14 cellular contexts compared by ENCODE assay signal in the genomic region with DNA sequence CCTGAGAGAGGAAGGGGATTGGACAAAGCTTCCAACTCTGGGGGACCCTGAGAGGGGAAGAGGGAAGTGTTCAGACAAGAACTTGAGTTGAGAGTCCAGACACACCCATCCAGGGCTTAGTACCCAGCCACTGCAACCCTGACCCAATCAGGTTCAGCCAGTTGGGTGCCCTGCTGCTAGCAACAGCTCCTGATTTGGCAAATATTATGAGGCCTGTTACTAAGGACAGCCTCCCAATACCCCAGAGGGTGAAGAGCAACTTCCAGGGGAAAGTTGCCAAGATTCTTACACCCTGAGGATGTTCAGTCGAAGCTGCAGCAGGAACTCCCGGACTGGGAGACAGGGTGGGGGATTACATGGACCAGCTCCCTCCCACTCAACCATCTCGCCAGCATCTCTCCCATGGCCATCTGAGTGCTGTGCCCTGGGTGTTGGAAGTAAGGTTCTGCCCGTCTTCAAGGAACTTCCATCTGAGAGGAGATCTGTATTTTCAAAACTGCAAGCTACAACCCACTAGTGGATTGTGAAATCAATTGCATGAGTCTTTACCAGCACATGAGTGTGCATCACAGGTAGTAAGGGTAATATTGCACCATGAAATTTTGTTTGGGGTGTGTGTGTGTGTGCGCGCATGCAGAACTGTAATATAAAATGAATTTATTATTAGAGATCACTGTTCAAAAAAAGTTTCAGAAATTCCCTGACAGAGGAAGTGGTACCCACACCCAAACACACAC. TPM values are rescaled to one million over a fixed set of nuclear protein-coding genes. Genes with fewer than 3 reads are reported as not detected.
DNase-seq lines count a peak whose midpoint lies in the region; ATAC-seq and TF ChIP-seq lines count a peak whose summit lies in the region.
"Had no signal": no experiment of that assay in that cellular context is flagged by ENCODE, and none has a peak within 500 bp of the region (broad histone marks: within the 10 kb centered on the region; RNA-seq: fewer than 3 reads in every experiment).

No MANE protein-coding gene starts in this region.

- no peaks in the 10 kb centered on the region for H3K9me3 Mint-ChIP-seq in activated T-cell treated with anti-CD3 and anti-CD28 coated beads, Interleukin-2, amount 50 U/mL, for 4 hours
- H3K9me3 Mint-ChIP-seq in activated naive CD8-positive, alpha-beta T cell treated with anti-CD3 and anti-CD28 coated beads for 36 hours: no peaks in the 10 kb centered on the region
- H3K9me3 Mint-ChIP-seq: activated B cell treated with CpG ODN at 0.5 μM for 24 hours; stimulated activated memory B cell treated with anti-CD40 and anti-IgM and Interleukin-4, amounts not matched to agents 10 μg/mL and 1 μg/mL and 100 μg/mL, for 72 hours had no signal

- no peaks in the 10 kb centered on the region for H4K20me1 ChIP-seq in fibroblast of lung (ENCODE audit: control insufficient read depth, extremely low read depth, insufficient read depth, low read length)
- no peaks in the 10 kb centered on the region for H4K20me1 ChIP-seq in osteoblast (ENCODE audit: insufficient read depth, low read length)

- H3K4me1 Mint-ChIP-seq in activated T-cell treated with anti-CD3 and anti-CD28 coated beads, Interleukin-2, amount 50 U/mL, for 4 hours (ENCODE audit: low read depth): peaks cover 5% of the 10 kb centered on the region
- no peaks in the 10 kb centered on the region for H3K4me1 Mint-ChIP-seq in activated naive CD8-positive, alpha-beta T cell treated with anti-CD3 and anti-CD28 coated beads for 36 hours
- H3K4me1 Mint-ChIP-seq: activated B cell treated with CpG ODN at 0.5 μM for 24 hours; stimulated activated memory B cell treated with anti-CD40 and anti-IgM and Interleukin-4, amounts not matched to agents 10 μg/mL and 1 μg/mL and 100 μg/mL, for 72 hours had no signal

- H3K4me1 ChIP-seq in Peyer's patch (no peaks in the 10 kb centered on the region), fibroblast of lung (ENCODE audit: control insufficient read depth, extremely low read depth, insufficient read depth, low read length) (no peaks in the 10 kb centered on the region), osteoblast (ENCODE audit: insufficient read depth, low read length) (peaks cover 9% of the 10 kb centered on the region)

- no peak for TF ChIP-seq POLR2A in Peyer's patch (IDR thresholded peaks at IDR 0.05)

- H3K9ac ChIP-seq in fibroblast of lung (ENCODE audit: insufficient read depth, low read length): no peak overlapping the region

- DNase-seq in GM04503 (ENCODE audit: low read depth): peak; percentile 58
- peak in 2 of 3 donors; percentile 55 to 63 for DNase-seq in Peyer's patch
- peak; percentile 27 to 62 for DNase-seq in fibroblast of lung (ENCODE audit: low read depth in 2 of 2)
- DNase-seq in osteoblast (ENCODE audit: insufficient read length, low spot score, missing footprints): peak; percentile 94
- DNase-seq in activated T-cell treated with anti-CD3 and anti-CD28 coated beads, Interleukin-2, amount 50 U/mL, for 4 hours: no peak
- no peak for DNase-seq in Kasumi-1 (lab: John Stamatoyannopoulos, UW)
- no peak for DNase-seq in activated naive CD8-positive, alpha-beta T cell treated with anti-CD3 and anti-CD28 coated beads for 36 hours
- DNase-seq: activated B cell treated with CpG ODN at 0.5 μM for 24 hours; activated T-cell treated with anti-CD3 and anti-CD28 coated beads, Interleukin-2, amount 50 U/mL, for 48 hours; cerebellar nuclear complex; hippocampal formation; NCI-H1048 had no signal

- H3K4me3 ChIP-seq in Peyer's patch (no peak overlapping the region), fibroblast of lung (replicated peaks in 1 of 4; ENCODE audit: control extremely low read depth in 1 of 4, insufficient read depth in 1 of 4, low read depth in 3 of 4, low read length in 4 of 4) (no peak overlapping the region), osteoblast (ENCODE audit: insufficient read depth, low read length) (no peak overlapping the region)

- no peak for TF ChIP-seq CTCF in Peyer's patch (IDR thresholded peaks at IDR 0.05)
- TF ChIP-seq CTCF in fibroblast of lung (conservative IDR thresholded peaks at IDR 0.05 in 1 of 2, IDR thresholded peaks at IDR 0.05 in 1 of 2; ENCODE audit: low read depth in 1 of 2, low read length in 2 of 2): no peak
- no peak for TF ChIP-seq CTCF in osteoblast (IDR thresholded peaks at IDR 0.05; ENCODE audit: extremely low read depth, low read depth, low read length)

- ATAC-seq in activated T-cell treated with anti-CD3 and anti-CD28 coated beads, Interleukin-2, amount 50 U/mL, for 4 hours: no peak
- ATAC-seq in HG03095 (IDR thresholded peaks at IDR 0.05; ENCODE audit: unreplicated experiment): no peak
- ATAC-seq: stimulated activated memory B cell treated with anti-CD40 and anti-IgM and Interleukin-4, amounts not matched to agents 10 μg/mL and 1 μg/mL and 100 μg/mL, for 72 hours had no signal

- no peak overlapping the region for H3K4me2 ChIP-seq in fibroblast of lung (ENCODE audit: extremely low read depth, insufficient read depth, low read length)
- H3K4me2 ChIP-seq in osteoblast (ENCODE audit: insufficient read depth, low read length): peak overlapping the region; percentile 5

- no peaks in the 10 kb centered on the region for H3K27me3 Mint-ChIP-seq in activated T-cell treated with anti-CD3 and anti-CD28 coated beads, Interleukin-2, amount 50 U/mL, for 4 hours (ENCODE audit: low read depth)
- no peaks in the 10 kb centered on the region for H3K27me3 Mint-ChIP-seq in activated naive CD8-positive, alpha-beta T cell treated with anti-CD3 and anti-CD28 coated beads for 36 hours

- no peaks in the 10 kb centered on the region for H3K79me2 ChIP-seq in fibroblast of lung (ENCODE audit: control insufficient read depth, insufficient read depth, low read length)
- no peaks in the 10 kb centered on the region for H3K79me2 ChIP-seq in osteoblast (ENCODE audit: insufficient read depth, low read length)

- H3K27me3 ChIP-seq in Peyer's patch: no peaks in the 10 kb centered on the region
- no peaks in the 10 kb centered on the region for H3K27me3 ChIP-seq in fibroblast of lung (ENCODE audit: control insufficient read depth, insufficient read depth, low read length)
- H3K27me3 ChIP-seq in osteoblast (ENCODE audit: insufficient read depth, low read length): peaks cover 2% of the 10 kb centered on the region

- H3K9me3 ChIP-seq in Peyer's patch: no peaks in the 10 kb centered on the region
- H3K9me3 ChIP-seq in fibroblast of lung (ENCODE audit: control insufficient read depth, insufficient read depth, low read depth, low read length): no peaks in the 10 kb centered on the region
- no peaks in the 10 kb centered on the region for H3K9me3 ChIP-seq in osteoblast (ENCODE audit: low read depth, low read length)

- no peaks in the 10 kb centered on the region for H3K36me3 ChIP-seq in Peyer's patch
- H3K36me3 ChIP-seq in fibroblast of lung (ENCODE audit: control insufficient read depth, insufficient read depth, low read length): no peaks in the 10 kb centered on the region
- no peaks in the 10 kb centered on the region for H3K36me3 ChIP-seq in osteoblast (ENCODE audit: insufficient read depth, low read length)

- no peak overlapping the region for H3K27ac Mint-ChIP-seq in activated naive CD8-positive, alpha-beta T cell treated with anti-CD3 and anti-CD28 coated beads for 36 hours
- H3K27ac Mint-ChIP-seq: activated B cell treated with CpG ODN at 0.5 μM for 24 hours; stimulated activated memory B cell treated with anti-CD40 and anti-IgM and Interleukin-4, amounts not matched to agents 10 μg/mL and 1 μg/mL and 100 μg/mL, for 72 hours had no signal

- H3K27ac ChIP-seq in Peyer's patch: no peak overlapping the region
- H3K27ac ChIP-seq in fibroblast of lung (ENCODE audit: insufficient read depth, low read length): no peak overlapping the region
- peak overlapping the region; percentile 8 for H3K27ac ChIP-seq in osteoblast (ENCODE audit: low read depth, low read length)

- H2AFZ ChIP-seq in fibroblast of lung (ENCODE audit: low read length): no peak overlapping the region
- H2AFZ ChIP-seq in osteoblast (ENCODE audit: low read length): peak overlapping the region; percentile 9

- H3K36me3 Mint-ChIP-seq in activated T-cell treated with anti-CD3 and anti-CD28 coated beads, Interleukin-2, amount 50 U/mL, for 4 hours (ENCODE audit: insufficient read depth): no peaks in the 10 kb centered on the region
- no peaks in the 10 kb centered on the region for H3K36me3 Mint-ChIP-seq in activated naive CD8-positive, alpha-beta T cell treated with anti-CD3 and anti-CD28 coated beads for 36 hours
- H3K36me3 Mint-ChIP-seq: stimulated activated memory B cell treated with anti-CD40 and anti-IgM and Interleukin-4, amounts not matched to agents 10 μg/mL and 1 μg/mL and 100 μg/mL, for 72 hours had no signal

- no peak overlapping the region for H3K4me3 Mint-ChIP-seq in activated T-cell treated with anti-CD3 and anti-CD28 coated beads, Interleukin-2, amount 50 U/mL, for 4 hours
- no peak overlapping the region for H3K4me3 Mint-ChIP-seq in activated naive CD8-positive, alpha-beta T cell treated with anti-CD3 and anti-CD28 coated beads for 36 hours
- H3K4me3 Mint-ChIP-seq: activated B cell treated with CpG ODN at 0.5 μM for 24 hours; stimulated activated memory B cell treated with anti-CD40 and anti-IgM and Interleukin-4, amounts not matched to agents 10 μg/mL and 1 μg/mL and 100 μg/mL, for 72 hours had no signal

RNA-seq across cellular contexts. Expression of a gene that starts 11.5 kb away (rescaled TPM):
- total RNA-seq in Peyer's patch: not detected
- total RNA-seq in fibroblast of lung: not detected in 2 replicates
- polyA plus RNA-seq in fibroblast of lung: not detected in 2 replicates
- not detected in 2 replicates for polyA plus RNA-seq in fibroblast of lung (2012)
- not detected in 2 replicates for polyA minus RNA-seq in fibroblast of lung (ENCODE audit: low replicate concordance)
- not detected in 2 replicates for total RNA-seq in osteoblast
- not detected for total RNA-seq in activated T-cell treated with anti-CD3 and anti-CD28 coated beads, Interleukin-2, amount 50 U/mL, for 4 hours
- not detected for total RNA-seq in activated naive CD8-positive, alpha-beta T cell treated with anti-CD3 and anti-CD28 coated beads for 36 hours
- total RNA-seq: activated B cell treated with CpG ODN at 0.5 μM for 24 hours had no signal

RNA-seq across cellular contexts. Expression of a gene that starts 26.2 kb away (rescaled TPM):
- not detected for total RNA-seq in Peyer's patch
- total RNA-seq in fibroblast of lung: not detected in 2 replicates
- not detected in 2 replicates for polyA plus RNA-seq in fibroblast of lung
- polyA plus RNA-seq in fibroblast of lung (2012): not detected in 2 replicates
- not detected in 2 replicates for polyA minus RNA-seq in fibroblast of lung (ENCODE audit: low replicate concordance)
- not detected in 2 replicates for total RNA-seq in osteoblast
- total RNA-seq in activated T-cell treated with anti-CD3 and anti-CD28 coated beads, Interleukin-2, amount 50 U/mL, for 4 hours: under 1 TPM in 2 of 3 donors, not detected in 1; 0.10 to 0.16 TPM
- under 1 TPM; 0.95 to 0.96 TPM for total RNA-seq in activated naive CD8-positive, alpha-beta T cell treated with anti-CD3 and anti-CD28 coated beads for 36 hours
- total RNA-seq: activated B cell treated with CpG ODN at 0.5 μM for 24 hours had no signal

RNA-seq across cellular contexts. Expression of a gene that starts 44.6 kb away (rescaled TPM):
- total RNA-seq in Peyer's patch (1,000 to 10,000 TPM; 1,046 to 2,452 (median 2,098) TPM), fibroblast of lung (0.66 and 1.5 TPM in 2 replicates), osteoblast (2.9 and 5.1 TPM in 2 replicates)
- polyA plus RNA-seq in fibroblast of lung: 2.5 and 16.3 TPM in 2 replicates
- polyA plus RNA-seq in fibroblast of lung (2012): 3.0 and 21.1 TPM in 2 replicates
- polyA minus RNA-seq in fibroblast of lung (ENCODE audit: low replicate concordance): 2.4 and 13.1 TPM in 2 replicates
- total RNA-seq in activated T-cell treated with anti-CD3 and anti-CD28 coated beads, Interleukin-2, amount 50 U/mL, for 4 hours: 1 to 10 TPM; 4.2 to 6.0 (median 4.5) TPM
- under 1 TPM; 0.48 to 0.62 TPM for total RNA-seq in activated naive CD8-positive, alpha-beta T cell treated with anti-CD3 and anti-CD28 coated beads for 36 hours

RNA-seq across cellular contexts. Expression of a gene that starts 46.4 kb away (rescaled TPM):
- total RNA-seq in Peyer's patch: not detected
- total RNA-seq in fibroblast of lung: under 0.01 TPM in 2 replicates
- polyA plus RNA-seq in fibroblast of lung: 0.17 and 0.23 TPM in 2 replicates
- 0.07 and 0.09 TPM in 2 replicates for polyA plus RNA-seq in fibroblast of lung (2012)
- not detected in 2 replicates for polyA minus RNA-seq in fibroblast of lung (ENCODE audit: low replicate concordance)
- total RNA-seq in osteoblast: not detected in 2 replicates
- not detected for total RNA-seq in activated T-cell treated with anti-CD3 and anti-CD28 coated beads, Interleukin-2, amount 50 U/mL, for 4 hours
- total RNA-seq in activated naive CD8-positive, alpha-beta T cell treated with anti-CD3 and anti-CD28 coated beads for 36 hours: under 1 TPM in 1 of 2 experiments, not detected in 1; 0.22 TPM
- total RNA-seq: activated B cell treated with CpG ODN at 0.5 μM for 24 hours had no signal

Comparison
In these comparisons a context has a peak if more than half of its experiments do, and no peak if none do; other contexts are left out.
1. DNase-seq: peak in GM04503 (single experiment), Peyer's patch (2 of 3), fibroblast of lung (2 of 2) and osteoblast (single experiment); none in activated T-cell treated with anti-CD3 and anti-CD28 coated beads, Interleukin-2, amount 50 U/mL, for 4 hours (single experiment), Kasumi-1 (0 of 2) and activated naive CD8-positive, alpha-beta T cell treated with anti-CD3 and anti-CD28 coated beads for 36 hours (single experiment).
2. RNA of a gene that starts 44.6 kb away (total RNA-seq): 1,046 to 2,452 TPM in Peyer's patch; 2.9 to 5.1 TPM in osteoblast, 4.2 to 6.0 TPM in activated T-cell treated with anti-CD3 and anti-CD28 coated beads, Interleukin-2, amount 50 U/mL, for 4 hours, 0.66 to 1.5 TPM in fibroblast of lung and 0.48 to 0.62 TPM in activated naive CD8-positive, alpha-beta T cell treated with anti-CD3 and anti-CD28 coated beads for 36 hours; every median in the first group is over 100 times any median in the second.